ENCODE assay signal across 8 cellular contexts in the genomic region with DNA sequence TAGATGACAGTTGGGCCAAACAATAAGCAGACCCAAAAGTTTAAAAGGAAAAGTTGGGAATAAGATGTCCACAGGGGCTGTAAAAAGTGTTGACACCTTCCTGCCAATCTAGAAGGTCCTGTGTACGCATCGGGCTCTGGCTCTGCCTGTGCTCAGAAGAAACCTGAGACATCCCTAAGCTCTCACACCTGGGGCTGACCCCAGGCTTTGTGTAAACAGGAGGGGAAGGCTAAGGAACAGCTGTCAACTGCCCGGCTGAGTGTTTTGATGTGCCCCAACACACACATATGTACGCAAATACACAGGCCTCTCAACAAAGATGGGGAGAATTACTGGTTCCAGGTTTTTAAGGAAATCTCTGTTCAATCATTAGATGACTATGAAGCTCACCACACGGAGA. TPM values are rescaled to one million over a fixed set of nuclear protein-coding genes. Genes with fewer than 3 reads are reported as not detected.
DNase-seq lines count a peak whose midpoint lies in the region; ATAC-seq and TF ChIP-seq lines count a peak whose summit lies in the region.

No MANE protein-coding gene starts in this region.

- no peaks in the 10 kb centered on the region for H3K27me3 Mint-ChIP-seq in naive B cell

- H3K27me3 ChIP-seq in vagina = no peaks in the 10 kb centered on the region

- H3K4me3 Mint-ChIP-seq in naive B cell = peak overlapping the region in 7 of 8 donors; percentile 42 to 73 (median 61)

- H3K4me1 Mint-ChIP-seq in naive B cell = peaks cover 71 to 97% (median 86%) of the 10 kb centered on the region in 3 donors

- peak overlapping the region; percentile 26 for H3K27ac ChIP-seq in KOPT-K1 (ENCODE audit: low read depth, low read length, poor library complexity, severe bottlenecking)
- no peak overlapping the region for H3K27ac ChIP-seq in vagina

- DNase-seq in SK-N-DZ (ENCODE audit: low spot score) (peak; percentile 58), naive B cell (no peak), vagina (ENCODE audit: extremely low spot score in 2 of 2) (no peak), GDM1 (lab: John Stamatoyannopoulos, UW) (no peak)
- DNase-seq in activated CD8-positive, alpha-beta memory T cell treated with anti-CD3 and anti-CD28 coated beads, Interleukin-2, amount 50 U/mL, for 4 hours = no peak

- peaks cover 35% of the 10 kb centered on the region for H3K4me1 ChIP-seq in vagina

- ATAC-seq in GM19438 (IDR thresholded peaks at IDR 0.05; ENCODE audit: low read depth, unreplicated experiment) = peak; percentile 76
- ATAC-seq in naive B cell (ENCODE audit: low read depth in 2 of 2) = peak; percentile 38 to 53
- no peak for ATAC-seq in GM21737 (IDR thresholded peaks at IDR 0.05; ENCODE audit: unreplicated experiment)

- TF ChIP-seq CTCF in vagina (IDR thresholded peaks at IDR 0.05) = no peak

- peaks cover 0 to 9% of the 10 kb centered on the region in 2 donors for H3K36me3 Mint-ChIP-seq in naive B cell

- intact Hi-C loops in vagina (cut with DNase I) = no loop called here

- H3K9me3 Mint-ChIP-seq in naive B cell = peaks cover 0 to 15% (median 3%) of the 10 kb centered on the region in 7 donors

- H3K4me3 ChIP-seq in vagina = no peak overlapping the region

- H3K9me3 ChIP-seq in KOPT-K1 (ENCODE audit: insufficient read depth, low read length, poor library complexity, severe bottlenecking) (peaks cover under 1% of the 10 kb centered on the region), vagina (no peaks in the 10 kb centered on the region)

- H3K27ac Mint-ChIP-seq in naive B cell = peak overlapping the region; percentile 62 to 96 (median 86)

- no peaks in the 10 kb centered on the region for H3K36me3 ChIP-seq in KOPT-K1 (ENCODE audit: insufficient read depth, low read length)
- no peaks in the 10 kb centered on the region for H3K36me3 ChIP-seq in vagina

- TF ChIP-seq POLR2A in vagina (IDR thresholded peaks at IDR 0.05) = no peak

RNA-seq across cellular contexts. Expression of a gene that starts 59.5 kb away (rescaled TPM):
- 7.8 and 10.3 TPM in 2 replicates for polyA plus RNA-seq in SK-N-DZ (2014; cell fraction: cytosol; rRNA removed)
- polyA plus RNA-seq in SK-N-DZ (2014; cell fraction: nucleus; rRNA removed) = 8.5 and 24.6 TPM in 2 replicates
- polyA plus RNA-seq in naive B cell (ENCODE audit: low read depth in 6 of 6) = 10 to 100 TPM; 13.4 to 32.9 (median 19.1) TPM
- 35.4 TPM for total RNA-seq in vagina
